In genomic region chr14:98890556-98891340, GRCh38 we compare ENCODE assay signal across 1 cellular context.
TF ChIP-seq lines count a peak whose summit lies in the region.

No MANE protein-coding gene starts in this region.

TF ChIP-seq in WTC11, 78 proteins besides CTCF, POLR2A, EP300 and RAD21 (continued from another document):
- TF ChIP-seq MLX (CRISPR knock-in tag; IDR thresholded peaks at IDR 0.05) (no peak), ZNF512 (CRISPR knock-in tag; IDR thresholded peaks at IDR 0.05; ENCODE audit: borderline replicate concordance) (no peak), RELA (CRISPR knock-in tag; IDR thresholded peaks at IDR 0.05; ENCODE audit: borderline replicate concordance) (no peak)
